Comparison of ENCODE assay signal across 12 cellular contexts in the genomic region with DNA sequence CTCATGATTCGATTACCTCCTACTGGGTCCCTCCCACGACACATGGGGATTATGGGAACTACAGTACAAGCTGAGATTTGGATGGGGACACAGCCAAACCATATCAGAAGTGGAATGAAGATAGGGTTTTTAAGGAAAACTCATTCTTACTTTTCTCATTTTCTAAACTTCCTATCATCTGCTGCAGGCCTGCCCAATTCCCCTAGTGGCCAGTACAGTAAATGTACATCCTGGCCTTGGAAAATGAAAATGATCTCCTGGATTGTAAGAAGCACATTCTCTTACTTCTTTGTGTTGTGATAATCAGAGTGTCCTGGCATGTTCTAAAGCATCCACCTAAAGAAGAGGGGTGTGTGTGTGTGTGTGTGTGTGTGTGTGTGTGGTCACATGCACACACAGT.
DNase-seq lines count a peak whose midpoint lies in the region; ATAC-seq and TF ChIP-seq lines count a peak whose summit lies in the region.
"Had no signal": no experiment of that assay in that cellular context is flagged by ENCODE, and none has a peak within 500 bp of the region (broad histone marks: within the 10 kb centered on the region; RNA-seq: fewer than 3 reads in every experiment).

No MANE protein-coding gene starts in this region.

- H3F3A ChIP-seq in PC-3 (ENCODE audit: low read length, unreplicated experiment): no peaks in the 10 kb centered on the region
- H3F3A ChIP-seq in smooth muscle cell (ENCODE audit: low read depth): no peaks in the 10 kb centered on the region

- TF ChIP-seq POLR2A in esophagus muscularis mucosa (IDR thresholded peaks at IDR 0.05; ENCODE audit: low read depth): no peak

- TF ChIP-seq CTCF in GM12873 (IDR thresholded peaks at IDR 0.05; ENCODE audit: insufficient read depth, low read depth, low read length, missing control alignments) (peak; percentile 44), PC-3 (conservative IDR thresholded peaks at IDR 0.05; ENCODE audit: low read depth, low read length) (peak; percentile 98), esophagus muscularis mucosa (IDR thresholded peaks at IDR 0.05) (peak in 2 of 3 experiments; percentile 8 to 28), smooth muscle cell (IDR thresholded peaks at IDR 0.05; ENCODE audit: borderline replicate concordance, insufficient read depth, poor library complexity, severe bottlenecking) (peak; percentile 20)

- BruUV-seq in PC-3 (replicated peaks; lab: Mats Ljungman, UMichigan): no TSS peak

- no peak overlapping the region for H3K9ac ChIP-seq in PC-3 (ENCODE audit: low read length)
- H3K9ac ChIP-seq in smooth muscle cell (ENCODE audit: low read depth): no peak overlapping the region

- H3K79me2 ChIP-seq in PC-3 (ENCODE audit: low read length): no peaks in the 10 kb centered on the region
- no peaks in the 10 kb centered on the region for H3K79me2 ChIP-seq in smooth muscle cell (ENCODE audit: low read depth)

- intact Hi-C loops in PC-3 (cut with micrococcal nuclease) (no loop called here), esophagus muscularis mucosa (cut with DNase I) (no loop called here)

- H3K9me3 ChIP-seq in PC-3 (ENCODE audit: low read length) (no peaks in the 10 kb centered on the region), esophagus muscularis mucosa (no peaks in the 10 kb centered on the region), smooth muscle cell (replicated peaks; ENCODE audit: low read depth) (no peaks in the 10 kb centered on the region)

- WGBS in esophagus muscularis mucosa: 85% methylated on average over 2 of the region's 2 CpGs
- WGBS in smooth muscle cell (ENCODE audit: low lambda C conversion rate): 88% methylated on average over 2 of the region's 2 CpGs

- DNase-seq in PC-3 (peak; percentile 63), esophagus muscularis mucosa (ENCODE audit: extremely low spot score) (peak; percentile 26), smooth muscle cell (lab: John Stamatoyannopoulos, UW; ENCODE audit: unreplicated experiment) (no peak), NCI-H510A (lab: John Stamatoyannopoulos, UW) (no peak), NCI-H2171 treated with DMSO at 0.1 percent for 48 hours (lab: John Stamatoyannopoulos, UW) (no peak), GM19238 (ENCODE audit: insufficient read length, low spot score) (no peak)
- DNase-seq: activated naive CD8-positive, alpha-beta T cell treated with anti-CD3 and anti-CD28 coated beads, Interleukin-2, amount 10 ng/mL, durations not matched to agents 7 days and 5 days; HCEC 1CT; NCI-H1048; NCI-H524 treated with DMSO at 0.1 percent for 48 hours; stimulated activated CD4-positive, alpha-beta T cell treated with anti-CD3 and anti-CD28 coated beads, Interleukin-2, amount 100 ng/mL, for 48 hours had no signal

- no peaks in the 10 kb centered on the region for H4K20me1 ChIP-seq in PC-3 (ENCODE audit: low read length)
- H4K20me1 ChIP-seq in smooth muscle cell (ENCODE audit: low read depth): no peaks in the 10 kb centered on the region

- H3K27ac ChIP-seq in PC-3 (ENCODE audit: low read length): no peak overlapping the region
- H3K27ac ChIP-seq in esophagus muscularis mucosa (replicated peaks in 1 of 4): no peak overlapping the region
- H3K27ac ChIP-seq in smooth muscle cell (ENCODE audit: low read depth): no peak overlapping the region

- no peaks in the 10 kb centered on the region for H3K9me2 ChIP-seq in PC-3 (replicated peaks; ENCODE audit: low read length)

- H3K27me3 ChIP-seq in PC-3 (ENCODE audit: low read length): no peaks in the 10 kb centered on the region
- no peaks in the 10 kb centered on the region for H3K27me3 ChIP-seq in esophagus muscularis mucosa
- no peaks in the 10 kb centered on the region for H3K27me3 ChIP-seq in smooth muscle cell (ENCODE audit: low read depth)

- no peaks in the 10 kb centered on the region for H3K36me3 ChIP-seq in PC-3 (ENCODE audit: low read depth, low read length)
- H3K36me3 ChIP-seq in esophagus muscularis mucosa: no peaks in the 10 kb centered on the region
- H3K36me3 ChIP-seq in smooth muscle cell (ENCODE audit: low read depth): no peaks in the 10 kb centered on the region

- H3K4me3 ChIP-seq in PC-3 (ENCODE audit: low read length) (no peak overlapping the region), esophagus muscularis mucosa (no peak overlapping the region), smooth muscle cell (no peak overlapping the region)

- no peaks in the 10 kb centered on the region for H3K4me1 ChIP-seq in PC-3 (ENCODE audit: insufficient read depth, low read length)
- no peaks in the 10 kb centered on the region for H3K4me1 ChIP-seq in esophagus muscularis mucosa
- no peaks in the 10 kb centered on the region for H3K4me1 ChIP-seq in smooth muscle cell (ENCODE audit: low read depth)

- CTCF ChIA-PET in PC-3 (lab: Charles Lee): no interaction called here

- POLR2A ChIA-PET in PC-3 (lab: Charles Lee; ENCODE audit: unreplicated experiment): no interaction called here

- H3K4me2 ChIP-seq in PC-3 (ENCODE audit: low read length): no peak overlapping the region
- no peak overlapping the region for H3K4me2 ChIP-seq in smooth muscle cell

- ATAC-seq in PC-3: peak; percentile 72

- TF ChIP-seq EP300 in esophagus muscularis mucosa (IDR thresholded peaks at IDR 0.05): no peak

- no peak overlapping the region for H2AFZ ChIP-seq in PC-3 (ENCODE audit: low read length)
- no peak overlapping the region for H2AFZ ChIP-seq in smooth muscle cell (ENCODE audit: low read depth)

Comparison
In these comparisons a context has a peak if more than half of its experiments do, and no peak if none do; other contexts are left out.
1. CTCF ChIP-seq: peak in every context shown above with its lines; median percentile 98 in PC-3; 44 in GM12873; 20 in smooth muscle cell; 18 in esophagus muscularis mucosa.
2. DNase-seq: peak in PC-3 (single experiment) and esophagus muscularis mucosa (single experiment); none in smooth muscle cell (single experiment), NCI-H510A (single experiment), NCI-H2171 treated with DMSO at 0.1 percent for 48 hours (single experiment) and GM19238 (single experiment).